ENCODE assay signal across 3 cellular contexts in genomic region chr2:87056435-87056834, GRCh38. TPM values are rescaled to one million over a fixed set of nuclear protein-coding genes. Genes with fewer than 3 reads are reported as not detected.
"Had no signal": no experiment of that assay in that cellular context is flagged by ENCODE, and none has a peak within 500 bp of the region (broad histone marks: within the 10 kb centered on the region; RNA-seq: fewer than 3 reads in every experiment).

No MANE protein-coding gene starts in this region.

RNA-seq across cellular contexts. Expression of gene PLGLB1, which starts 34.8 kb away (rescaled TPM):
- total RNA-seq: H7, HT1080 had no signal
- polyA plus RNA-seq: K562 had no signal
